Comparison of ENCODE assay signal across 21 cellular contexts in the genomic region with DNA sequence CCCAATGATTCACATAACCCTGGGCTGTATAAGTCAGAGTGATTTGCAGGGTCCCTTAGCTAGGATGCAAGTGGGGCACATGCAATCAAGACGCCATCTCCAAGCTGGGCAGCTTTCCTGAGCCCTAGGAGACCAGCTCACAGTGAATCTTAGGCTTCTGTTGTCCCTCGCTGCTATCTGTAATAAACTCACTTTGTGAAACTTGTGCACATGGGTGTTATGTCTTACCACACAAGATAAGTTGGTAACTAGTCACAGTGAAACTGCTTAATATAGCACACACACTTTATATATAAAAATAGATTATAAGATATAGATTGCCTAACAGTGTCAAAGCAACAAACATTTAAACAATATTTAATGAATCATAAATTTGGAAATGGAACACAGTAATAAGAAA.
"Had no signal": no experiment of that assay in that cellular context is flagged by ENCODE, and none has a peak within 500 bp of the region (broad histone marks: within the 10 kb centered on the region; RNA-seq: fewer than 3 reads in every experiment).

No MANE protein-coding gene starts in this region.

- H3K36me3 ChIP-seq: Peyer's patch, SJSA1 had no signal

- DNase-seq: KBM-7, MV-4-11, NCI-H1048, NCI-H1105, NCI-H1417 treated with DMSO at 0.1 percent for 48 hours, NCI-H146, NCI-H1694 treated with DMSO at 0.1 percent for 48 hours, NCI-H1930, NCI-H2081, NCI-H2107, NCI-H2227 treated with DMSO at 0.1 percent for 48 hours, NCI-H524, NCI-H526 treated with DMSO at 0.1 percent for 48 hours, NCI-H748 treated with DMSO at 0.1 percent for 48 hours, OCI-M1, PC-9, Peyer's patch, Right ventricle myocardium superior, SIG-M5 had no signal

- H3K4me3 ChIP-seq: PC-9, Peyer's patch, SJSA1, SK-N-MC had no signal

- H3K27ac ChIP-seq: PC-9, Peyer's patch, SJSA1, SK-N-MC had no signal

- H2AFZ ChIP-seq: PC-9 had no signal

- H3K4me2 ChIP-seq: PC-9 had no signal

- H3K27me3 ChIP-seq: Peyer's patch, SJSA1 had no signal

- H3K9me3 ChIP-seq: Peyer's patch, SJSA1 had no signal

- H3K4me1 ChIP-seq: Peyer's patch, SJSA1 had no signal
